ENCODE assay signal across 39 cellular contexts in the genomic region with DNA sequence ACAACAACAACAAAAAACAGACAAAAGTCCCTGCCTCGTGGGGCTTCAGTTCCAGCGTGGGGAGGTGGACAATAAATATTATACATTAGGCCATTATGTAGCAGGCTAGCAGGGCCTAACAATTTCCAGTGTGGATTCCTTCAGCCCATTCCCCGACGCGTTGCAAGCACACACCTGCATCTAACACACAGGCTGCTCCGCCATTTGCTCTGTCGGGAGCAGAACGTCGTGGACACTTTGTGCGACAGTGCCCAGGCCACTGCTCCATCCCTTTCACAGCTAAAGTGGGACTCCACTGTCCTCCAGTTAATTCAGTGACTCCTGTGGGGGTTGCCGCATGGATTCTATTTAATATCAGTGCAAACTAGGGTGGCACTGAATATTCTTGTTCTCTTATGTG. TPM values are rescaled to one million over a fixed set of nuclear protein-coding genes. Genes with fewer than 3 reads are reported as not detected.
"Had no signal": no experiment of that assay in that cellular context is flagged by ENCODE, and none has a peak within 500 bp of the region (broad histone marks: within the 10 kb centered on the region; RNA-seq: fewer than 3 reads in every experiment).

No MANE protein-coding gene starts in this region.

- H3K4me1 Mint-ChIP-seq: activated B cell treated with CpG ODN at 0.5 μM for 24 hours; activated T-helper 17 cell treated with anti-CD3 and anti-CD28 coated beads, Interleukin-2, amount 50 U/mL, for 72 hours; central memory CD8-positive, alpha-beta T cell; T-helper 17 cell had no signal

- H3K27ac ChIP-seq: brain microvascular endothelial cell, coronary artery, dorsolateral prefrontal cortex, esophagus muscularis mucosa, gastroesophageal sphincter, WERI-Rb-1 had no signal

- H3K27ac Mint-ChIP-seq: activated B cell treated with CpG ODN at 0.5 μM for 24 hours; activated CD8-positive, alpha-beta T cell treated with anti-CD3 and anti-CD28 coated beads for 36 hours; activated naive CD8-positive, alpha-beta T cell; activated T-helper 17 cell treated with anti-CD3 and anti-CD28 coated beads, Interleukin-2, amount 50 U/mL, for 72 hours; dendritic cell treated with granulocyte-macrophage colony-stimulating factor and Interleukin-4, amounts not matched to agents 40 ng/mL and 50 ng/mL, for 4 days; T-helper 17 cell; T-helper 2 cell treated with Interferon-gamma antibody and Interleukin-4, amounts not matched to agents 5 μg/mL and 100 μg/mL, for 36 hours had no signal

- H3K4me3 Mint-ChIP-seq: activated B cell treated with CpG ODN at 0.5 μM for 24 hours; activated CD8-positive, alpha-beta T cell treated with anti-CD3 and anti-CD28 coated beads for 36 hours; activated naive CD8-positive, alpha-beta T cell; activated T-cell treated with anti-CD3 and anti-CD28 coated beads, Interleukin-2, amount 50 U/mL, for 4 hours; activated T-helper 17 cell treated with anti-CD3 and anti-CD28 coated beads, Interleukin-2, amount 50 U/mL, for 72 hours; central memory CD8-positive, alpha-beta T cell; dendritic cell treated with granulocyte-macrophage colony-stimulating factor and Interleukin-4, amounts not matched to agents 40 ng/mL and 50 ng/mL, for 4 days; T-helper 17 cell; T-helper 2 cell treated with Interferon-gamma antibody and Interleukin-4, amounts not matched to agents 5 μg/mL and 100 μg/mL, for 36 hours had no signal

- H3K36me3 ChIP-seq: brain microvascular endothelial cell, esophagus muscularis mucosa, gastroesophageal sphincter, WERI-Rb-1 had no signal

- H3K36me3 Mint-ChIP-seq: activated naive CD8-positive, alpha-beta T cell had no signal

- DNase-seq: activated B cell treated with CpG ODN at 0.5 μM for 24 hours; activated CD4-positive, alpha-beta T cell treated with anti-CD3 and anti-CD28 coated beads for 48 hours; activated CD4-positive, alpha-beta T cell treated with anti-CD3 and anti-CD28 coated beads, Interleukin-2, amount 50 U/mL, for 1 hour; activated CD4-positive, alpha-beta T cell treated with anti-CD3 and anti-CD28 coated beads, Interleukin-2, amount 50 U/mL, for 48 hours; activated CD8-positive, alpha-beta memory T cell treated with anti-CD3 and anti-CD28 coated beads for 24 hours; activated CD8-positive, alpha-beta T cell treated with anti-CD3 and anti-CD28 coated beads for 36 hours; activated effector memory CD4-positive, alpha-beta T cell treated with Interleukin-2 at 50 U/mL for 16 hours; activated gamma-delta T cell treated with Interleukin-2 at 50 U/mL for 16 hours; activated naive CD4-positive, alpha-beta T cell treated with anti-CD3 and anti-CD28 coated beads, Interleukin-2, amount 50 U/mL, for 16 hours; activated naive CD4-positive, alpha-beta T cell treated with Interleukin-2 at 50 U/mL for 16 hours; activated T-cell treated with anti-CD3 and anti-CD28 coated beads, Interleukin-2, amount 50 U/mL, for 4 hours; amniotic stem cell; anterior cingulate cortex; brain microvascular endothelial cell; effector memory CD4-positive, alpha-beta T cell; erythroblast; foreskin melanocyte; T-helper 1 cell; T-helper 17 cell; T1000; WERI-Rb-1 had no signal

- H3K9me3 Mint-ChIP-seq: activated B cell treated with CpG ODN at 0.5 μM for 24 hours; activated CD8-positive, alpha-beta T cell treated with anti-CD3 and anti-CD28 coated beads for 36 hours; activated T-cell treated with anti-CD3 and anti-CD28 coated beads, Interleukin-2, amount 50 U/mL, for 4 hours; activated T-helper 17 cell treated with anti-CD3 and anti-CD28 coated beads, Interleukin-2, amount 50 U/mL, for 72 hours; central memory CD8-positive, alpha-beta T cell; dendritic cell treated with granulocyte-macrophage colony-stimulating factor and Interleukin-4, amounts not matched to agents 40 ng/mL and 50 ng/mL, for 4 days; T-helper 2 cell treated with Interferon-gamma antibody and Interleukin-4, amounts not matched to agents 5 μg/mL and 100 μg/mL, for 36 hours had no signal

- H3K4me1 ChIP-seq: esophagus muscularis mucosa, gastroesophageal sphincter had no signal

- ATAC-seq: activated CD4-positive, CD25-positive, alpha-beta regulatory T cell treated with anti-CD3 and anti-CD28 coated beads, Interleukin-2, amount 50 U/mL, for 24 hours; activated CD8-positive, alpha-beta T cell treated with anti-CD3 and anti-CD28 coated beads for 36 hours; activated T-cell treated with anti-CD3 and anti-CD28 coated beads, Interleukin-2, amount 50 U/mL, for 4 hours; activated T-helper 17 cell treated with anti-CD3 and anti-CD28 coated beads, Interleukin-2, amount 50 U/mL, for 72 hours; gastroesophageal sphincter; T-helper 17 cell had no signal

- H3K4me3 ChIP-seq: coronary artery, dorsolateral prefrontal cortex, esophagus muscularis mucosa, gastroesophageal sphincter had no signal

RNA-seq across cellular contexts. Expression of a gene that starts 10.9 kb away (rescaled TPM):
- total RNA-seq: activated B cell treated with CpG ODN at 0.5 μM for 24 hours; activated CD8-positive, alpha-beta T cell treated with anti-CD3 and anti-CD28 coated beads for 36 hours; activated T-cell treated with anti-CD3 and anti-CD28 coated beads, Interleukin-2, amount 50 U/mL, for 4 hours; activated T-helper 17 cell treated with anti-CD3 and anti-CD28 coated beads, Interleukin-2, amount 50 U/mL, for 72 hours; astrocyte; bronchial epithelial cell; cardiac septum; dorsolateral prefrontal cortex; esophagus muscularis mucosa; fibroblast of lung; fibroblast of villous mesenchyme; gastroesophageal sphincter; glomerular endothelial cell; T-helper 17 cell had no signal
- polyA plus RNA-seq: adipose tissue, fibroblast of lung had no signal

RNA-seq across cellular contexts. Expression of a gene that starts 54.9 kb away (rescaled TPM):
- total RNA-seq: activated B cell treated with CpG ODN at 0.5 μM for 24 hours; activated CD8-positive, alpha-beta T cell treated with anti-CD3 and anti-CD28 coated beads for 36 hours; activated T-cell treated with anti-CD3 and anti-CD28 coated beads, Interleukin-2, amount 50 U/mL, for 4 hours; activated T-helper 17 cell treated with anti-CD3 and anti-CD28 coated beads, Interleukin-2, amount 50 U/mL, for 72 hours; astrocyte; bronchial epithelial cell; cardiac septum; cerebellum; dorsolateral prefrontal cortex; esophagus muscularis mucosa; fibroblast of lung; fibroblast of villous mesenchyme; gastroesophageal sphincter; glomerular endothelial cell; T-helper 17 cell had no signal
- polyA plus RNA-seq: adipose tissue, fibroblast of lung had no signal
